ENCODE assay signal across 19 cellular contexts in the genomic region with DNA sequence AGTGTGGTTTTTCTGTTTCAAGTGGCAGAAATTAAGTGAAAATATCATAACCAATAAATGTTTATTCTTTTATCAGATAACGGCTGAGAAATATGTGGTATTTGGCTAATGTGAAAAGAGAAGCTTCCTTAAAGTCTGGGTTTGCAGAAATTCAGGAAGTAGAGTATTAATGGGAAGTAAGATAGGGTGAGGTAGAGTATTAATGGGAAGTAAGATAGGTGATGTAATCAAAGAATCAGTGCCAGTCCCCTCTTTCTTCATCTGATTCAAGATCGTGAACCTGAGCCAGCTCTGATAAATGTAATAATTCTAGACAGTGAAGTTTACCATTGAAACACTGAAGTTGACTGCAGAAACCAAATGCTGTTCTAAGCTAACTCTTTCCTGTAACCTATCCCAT. TPM values are rescaled to one million over a fixed set of nuclear protein-coding genes. Genes with fewer than 3 reads are reported as not detected.
"Had no signal": no experiment of that assay in that cellular context is flagged by ENCODE, and none has a peak within 500 bp of the region (broad histone marks: within the 10 kb centered on the region; RNA-seq: fewer than 3 reads in every experiment).

No MANE protein-coding gene starts in this region.

- FAIRE-seq: kidney, small intestine, urothelium cell line had no signal

- H3K36me3 ChIP-seq: left ventricle myocardium inferior, neutrophil, right atrium auricular region, stomach had no signal

- H3K4me3 Mint-ChIP-seq: naive thymus-derived CD8-positive, alpha-beta T cell had no signal

- H3K27ac ChIP-seq: hepatocyte, left ventricle myocardium inferior, neutrophil, right atrium auricular region, stomach had no signal

- H2AFZ ChIP-seq: hepatocyte had no signal

- H3K4me2 ChIP-seq: hepatocyte had no signal

- H3K79me2 ChIP-seq: hepatocyte had no signal

- H3K9me3 ChIP-seq: left ventricle myocardium inferior, mucosa of descending colon, neutrophil, right atrium auricular region, stomach had no signal

- H3K27me3 ChIP-seq: hepatocyte, neutrophil, right atrium auricular region, stomach had no signal

- DNase-seq: dermis blood vessel endothelial cell; foreskin melanocyte; head of caudate nucleus; kidney; left cardiac atrium; left ventricle myocardium inferior; mucosa of descending colon; naive thymus-derived CD8-positive, alpha-beta T cell; small intestine; stimulated activated CD4-positive, alpha-beta T cell treated with anti-CD3 and anti-CD28 coated beads, Interleukin-12 subunit alpha, Interleukin-12 subunit beta, amount 100 ng/mL, for 4 hours; stimulated activated naive CD4-positive, alpha-beta T cell; stomach; substantia nigra; trophoblast cell had no signal

- H3K4me3 ChIP-seq: hepatocyte, left ventricle myocardium inferior, lung, mucosa of descending colon, right atrium auricular region, stomach had no signal

- H3K27ac Mint-ChIP-seq: naive thymus-derived CD8-positive, alpha-beta T cell had no signal

- H3K36me3 Mint-ChIP-seq: naive thymus-derived CD8-positive, alpha-beta T cell had no signal

- H3K4me1 ChIP-seq: left ventricle myocardium inferior, right atrium auricular region, stomach had no signal

- ATAC-seq: left cardiac atrium; mucosa of descending colon; naive thymus-derived CD8-positive, alpha-beta T cell had no signal

RNA-seq across cellular contexts. Expression of a gene that starts 30.9 kb away (rescaled TPM):
- total RNA-seq: naive thymus-derived CD8-positive, alpha-beta T cell had no signal
- polyA plus RNA-seq: naive thymus-derived CD8-positive, alpha-beta T cell had no signal
